Comparison of ENCODE assay signal across 8 cellular contexts in genomic region chr14:100900837-100901390, GRCh38. TPM values are rescaled to one million over a fixed set of nuclear protein-coding genes. Genes with fewer than 3 reads are reported as not detected.
A peak's percentile ranks its signal among the peaks of the same experiment; 100 is the strongest.
DNase-seq lines count a peak whose midpoint lies in the region; ATAC-seq, FAIRE-seq and TF ChIP-seq lines count a peak whose summit lies in the region.

No MANE protein-coding gene starts in this region.

- no CpG with 5 or more reads among the region's 15 CpGs for WGBS in iPS DF 6.9 (ENCODE audit: insufficient coverage, insufficient read length)

- H3K4me3 ChIP-seq in HUES48 (ENCODE audit: low read depth, low read length) = peak overlapping the region; percentile 50
- H3K4me3 ChIP-seq in iPS DF 6.9 (ENCODE audit: low read length) = peak overlapping the region; percentile 16; the same call in 1 of the 2 replicates
- no peak overlapping the region for H3K4me3 ChIP-seq in uterus

- H3K9me3 ChIP-seq in HUES48 (ENCODE audit: control insufficient read depth, insufficient read depth, low read length) = no peaks in the 10 kb centered on the region
- no peaks in the 10 kb centered on the region for H3K9me3 ChIP-seq in iPS DF 6.9 (ENCODE audit: control insufficient read depth, insufficient read depth, low read length)
- no peaks in the 10 kb centered on the region for H3K9me3 ChIP-seq in uterus

- H3K36me3 ChIP-seq in HUES48 (ENCODE audit: control insufficient read depth, insufficient read depth, low read length) (no peaks in the 10 kb centered on the region), iPS DF 6.9 (ENCODE audit: control insufficient read depth, insufficient read depth, low read length) (no peaks in the 10 kb centered on the region), uterus (no peaks in the 10 kb centered on the region)

- no peak overlapping the region for H3K27ac ChIP-seq in HUES48 (ENCODE audit: low read depth, low read length)
- H3K27ac ChIP-seq in iPS DF 6.9 (ENCODE audit: low read length) = no peak overlapping the region
- no peak overlapping the region for H3K27ac ChIP-seq in uterus

- no peak for FAIRE-seq in D721Med (lab: Jason Lieb, UNC)

- no peak for TF ChIP-seq POLR2A in uterus (IDR thresholded peaks at IDR 0.05)

- DNase-seq in D721Med (ENCODE audit: insufficient read length, low spot score) (no peak), iPS DF 6.9 (ENCODE audit: low read depth, low spot score) (no peak), uterus (no peak), SKM-1 (lab: John Stamatoyannopoulos, UW; ENCODE audit: unreplicated experiment) (no peak), EL (no peak)

- peak; percentile 61 for ATAC-seq in SK-N-SH treated with all-trans-retinoic acid at 6 μM for 48 hours
- ATAC-seq in HG03565 (IDR thresholded peaks at IDR 0.05; ENCODE audit: unreplicated experiment) = no peak

- H3K27me3 ChIP-seq in HUES48 (ENCODE audit: control insufficient read depth, insufficient read depth, low read length) (peaks cover 41% of the 10 kb centered on the region), iPS DF 6.9 (ENCODE audit: control insufficient read depth, insufficient read depth, low read length) (peaks cover 6% of the 10 kb centered on the region; the same call in 1 of the 2 replicates), uterus (no peaks in the 10 kb centered on the region)

- intact Hi-C loops in uterus (cut with DNase I; ENCODE audit: low total_unique reads) = no loop called here

- no peak overlapping the region for H3K9ac ChIP-seq in HUES48 (ENCODE audit: low read depth, low read length)

- TF ChIP-seq CTCF in D721Med (IDR thresholded peaks at IDR 0.05; ENCODE audit: insufficient read depth, missing control alignments) (peak; percentile 18), uterus (IDR thresholded peaks at IDR 0.05) (peak in 3 of 4 experiments; percentile 10 to 29 (median 15))

- H3K4me1 ChIP-seq in HUES48 (ENCODE audit: control insufficient read depth, insufficient read depth, low read length) (peaks cover 35% of the 10 kb centered on the region), iPS DF 6.9 (ENCODE audit: control insufficient read depth, insufficient read depth, low read length) (peaks cover 4% of the 10 kb centered on the region), uterus (peaks cover 0 to 13% of the 10 kb centered on the region in 2 donors)

TF ChIP-seq in SK-N-SH treated with all-trans-retinoic acid at 6 μM for 48 hours, 23 proteins besides CTCF, POLR2A, EP300 and RAD21:
- TF ChIP-seq CSRNP3 (CRISPR knock-in tag; IDR thresholded peaks at IDR 0.05) = no peak
- no peak for TF ChIP-seq PPARA (CRISPR knock-in tag; IDR thresholded peaks at IDR 0.05; ENCODE audit: borderline replicate concordance)
- no peak for TF ChIP-seq ARNTL (CRISPR knock-in tag; IDR thresholded peaks at IDR 0.05; ENCODE audit: borderline replicate concordance, low read depth)
- TF ChIP-seq CREB5 (CRISPR knock-in tag; IDR thresholded peaks at IDR 0.05; ENCODE audit: low read depth) = no peak
- no peak for TF ChIP-seq ISL1 (CRISPR knock-in tag; IDR thresholded peaks at IDR 0.05)
- no peak for TF ChIP-seq PATZ1 (CRISPR knock-in tag; IDR thresholded peaks at IDR 0.05; ENCODE audit: borderline replicate concordance)
- TF ChIP-seq ESRRG (CRISPR knock-in tag; IDR thresholded peaks at IDR 0.05) = no peak
- no peak for TF ChIP-seq BACH2 (CRISPR knock-in tag; IDR thresholded peaks at IDR 0.05; ENCODE audit: borderline replicate concordance)
- no peak for TF ChIP-seq CSDC2 (CRISPR knock-in tag; IDR thresholded peaks at IDR 0.05)

RNA-seq across cellular contexts. Expression of gene RTL1, which starts 2.6 kb away (rescaled TPM):
- total RNA-seq in uterus = under 1 TPM in 1 of 4 donors, not detected in 3; 0.21 TPM

Comparison
In these comparisons a context has a peak if more than half of its experiments do, and no peak if none do; other contexts are left out.
1. H3K4me3 ChIP-seq: peak in HUES48 (single experiment) and iPS DF 6.9 (single experiment); none in uterus (0 of 2).